1 cellular context compared by ENCODE assay signal in the genomic region with DNA sequence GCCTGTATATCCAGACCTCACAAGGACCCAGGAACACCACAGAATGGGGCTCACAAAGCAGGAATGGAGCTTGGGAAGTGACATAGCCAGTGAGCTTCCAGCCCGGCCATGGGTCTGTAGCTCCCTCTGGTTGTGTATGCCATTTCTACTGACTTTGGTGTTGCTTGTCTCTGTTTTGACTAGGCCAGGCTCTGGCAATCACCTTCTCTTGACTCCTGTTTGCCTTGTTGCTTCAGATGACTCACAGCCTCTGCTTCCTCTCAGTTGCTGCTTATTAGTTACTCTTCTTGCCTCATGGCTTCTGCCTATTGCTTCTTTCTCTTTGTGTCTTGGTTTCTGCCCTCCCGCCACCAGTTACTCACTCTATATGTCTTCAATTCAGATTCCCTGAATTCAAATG.
A peak's percentile ranks its signal among the peaks of the same experiment; 100 is the strongest.
TF ChIP-seq lines count a peak whose summit lies in the region.

No MANE protein-coding gene starts in this region.

TF ChIP-seq in K562, 482 proteins besides CTCF, POLR2A, EP300 and RAD21:
- 0 out of 2 replicates have a peak, but pooled peaks have one; percentile 19 for TF ChIP-seq JUN (IDR thresholded peaks at IDR 0.05; ENCODE audit: borderline replicate concordance, low read depth, low read length)
- TF ChIP-seq JUN (CRISPR knock-in tag; IDR thresholded peaks at IDR 0.05; ENCODE audit: borderline replicate concordance) = no peak
- no peak for TF ChIP-seq L3MBTL2 (IDR thresholded peaks at IDR 0.05)
- no peak for TF ChIP-seq TEAD2 (tag; IDR thresholded peaks at IDR 0.05)
- 0 out of 2 replicates have a peak, but pooled peaks have one; percentile 34 for TF ChIP-seq JUND (IDR thresholded peaks at IDR 0.05; ENCODE audit: borderline replicate concordance, low read depth, low read length)
- TF ChIP-seq JUND (tag; IDR thresholded peaks at IDR 0.05; ENCODE audit: borderline replicate concordance, low read depth, low read length) = no peak
- TF ChIP-seq CREM (IDR thresholded peaks at IDR 0.05; ENCODE audit: low read depth) = no peak
- no peak for TF ChIP-seq ZNF766 (CRISPR knock-in tag; conservative IDR thresholded peaks at IDR 0.05)
- no peak for TF ChIP-seq HCFC1 (IDR thresholded peaks at IDR 0.05; ENCODE audit: low read depth, low read length)
